Comparison of ENCODE assay signal across 1 cellular context in the genomic region with DNA sequence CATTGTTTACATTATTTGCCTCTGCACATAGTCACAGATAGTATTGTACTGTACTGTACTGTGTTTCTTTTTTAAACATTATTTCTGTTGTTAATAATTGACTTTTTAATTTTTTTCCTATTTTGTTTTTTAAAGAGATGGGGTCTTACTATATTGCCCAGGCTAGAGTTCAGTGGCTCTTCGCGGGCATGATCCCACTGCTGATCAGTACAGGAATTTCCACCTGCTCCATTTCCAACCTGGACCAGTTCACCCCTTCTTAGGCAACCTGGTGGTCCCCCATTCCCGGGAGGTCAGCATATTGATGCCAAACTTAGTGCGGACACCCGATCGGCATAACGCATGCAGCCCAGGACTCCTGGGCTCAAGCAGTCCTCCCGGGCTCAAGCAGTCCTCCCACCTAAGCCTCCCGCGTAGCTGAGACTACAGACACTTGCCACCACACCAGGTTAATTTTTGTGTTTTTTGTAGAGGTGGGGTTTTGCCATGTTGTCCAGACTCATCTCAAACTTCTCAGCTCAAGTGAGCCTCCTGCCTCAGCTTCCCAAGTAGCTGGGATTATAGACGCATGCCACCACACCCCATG.
TF ChIP-seq lines count a peak whose summit lies in the region.

No MANE protein-coding gene starts in this region.

TF ChIP-seq in HepG2, 621 proteins besides CTCF, POLR2A, EP300 and RAD21 (continues in another document):
- TF ChIP-seq, protein P1, sequence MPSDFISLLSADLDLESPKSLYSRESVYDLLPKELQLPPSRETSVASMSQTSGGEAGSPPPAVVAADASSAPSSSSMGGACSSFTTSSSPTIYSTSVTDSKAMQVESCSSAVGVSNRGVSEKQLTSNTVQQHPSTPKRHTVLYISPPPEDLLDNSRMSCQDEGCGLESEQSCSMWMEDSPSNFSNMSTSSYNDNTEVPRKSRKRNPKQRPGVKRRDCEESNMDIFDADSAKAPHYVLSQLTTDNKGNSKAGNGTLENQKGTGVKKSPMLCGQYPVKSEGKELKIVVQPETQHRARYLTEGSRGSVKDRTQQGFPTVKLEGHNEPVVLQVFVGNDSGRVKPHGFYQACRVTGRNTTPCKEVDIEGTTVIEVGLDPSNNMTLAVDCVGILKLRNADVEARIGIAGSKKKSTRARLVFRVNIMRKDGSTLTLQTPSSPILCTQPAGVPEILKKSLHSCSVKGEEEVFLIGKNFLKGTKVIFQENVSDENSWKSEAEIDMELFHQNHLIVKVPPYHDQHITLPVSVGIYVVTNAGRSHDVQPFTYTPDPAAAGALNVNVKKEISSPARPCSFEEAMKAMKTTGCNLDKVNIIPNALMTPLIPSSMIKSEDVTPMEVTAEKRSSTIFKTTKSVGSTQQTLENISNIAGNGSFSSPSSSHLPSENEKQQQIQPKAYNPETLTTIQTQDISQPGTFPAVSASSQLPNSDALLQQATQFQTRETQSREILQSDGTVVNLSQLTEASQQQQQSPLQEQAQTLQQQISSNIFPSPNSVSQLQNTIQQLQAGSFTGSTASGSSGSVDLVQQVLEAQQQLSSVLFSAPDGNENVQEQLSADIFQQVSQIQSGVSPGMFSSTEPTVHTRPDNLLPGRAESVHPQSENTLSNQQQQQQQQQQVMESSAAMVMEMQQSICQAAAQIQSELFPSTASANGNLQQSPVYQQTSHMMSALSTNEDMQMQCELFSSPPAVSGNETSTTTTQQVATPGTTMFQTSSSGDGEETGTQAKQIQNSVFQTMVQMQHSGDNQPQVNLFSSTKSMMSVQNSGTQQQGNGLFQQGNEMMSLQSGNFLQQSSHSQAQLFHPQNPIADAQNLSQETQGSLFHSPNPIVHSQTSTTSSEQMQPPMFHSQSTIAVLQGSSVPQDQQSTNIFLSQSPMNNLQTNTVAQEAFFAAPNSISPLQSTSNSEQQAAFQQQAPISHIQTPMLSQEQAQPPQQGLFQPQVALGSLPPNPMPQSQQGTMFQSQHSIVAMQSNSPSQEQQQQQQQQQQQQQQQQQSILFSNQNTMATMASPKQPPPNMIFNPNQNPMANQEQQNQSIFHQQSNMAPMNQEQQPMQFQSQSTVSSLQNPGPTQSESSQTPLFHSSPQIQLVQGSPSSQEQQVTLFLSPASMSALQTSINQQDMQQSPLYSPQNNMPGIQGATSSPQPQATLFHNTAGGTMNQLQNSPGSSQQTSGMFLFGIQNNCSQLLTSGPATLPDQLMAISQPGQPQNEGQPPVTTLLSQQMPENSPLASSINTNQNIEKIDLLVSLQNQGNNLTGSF (CRISPR knock-in tag; IDR thresholded peaks at IDR 0.05): 0 out of 2 replicates have a peak, but pooled peaks have one; percentile 42
- no peak for TF ChIP-seq BRF2 (CRISPR knock-in tag; IDR thresholded peaks at IDR 0.05)
- TF ChIP-seq ZNF776 (CRISPR knock-in tag; IDR thresholded peaks at IDR 0.05): no peak
- TF ChIP-seq ZNF570 (CRISPR knock-in tag; IDR thresholded peaks at IDR 0.05; ENCODE audit: borderline replicate concordance): no peak
- TF ChIP-seq ZMYM4 (CRISPR knock-in tag; IDR thresholded peaks at IDR 0.05): no peak
- TF ChIP-seq MTERF4 (CRISPR knock-in tag; IDR thresholded peaks at IDR 0.05): no peak
- TF ChIP-seq ZBTB34 (CRISPR knock-in tag; IDR thresholded peaks at IDR 0.05): no peak
- no peak for TF ChIP-seq MEF2D (CRISPR knock-in tag; IDR thresholded peaks at IDR 0.05)
- TF ChIP-seq SETDB1 (CRISPR knock-in tag; IDR thresholded peaks at IDR 0.05; ENCODE audit: borderline replicate concordance): no peak
- TF ChIP-seq EZH2 (conservative IDR thresholded peaks at IDR 0.05; ENCODE audit: low read depth, low read length): no peak
- TF ChIP-seq ZNF333 (CRISPR knock-in tag; IDR thresholded peaks at IDR 0.05; ENCODE audit: borderline replicate concordance): no peak
- no peak for TF ChIP-seq ZNF275 (CRISPR knock-in tag; IDR thresholded peaks at IDR 0.05; ENCODE audit: borderline replicate concordance)
- TF ChIP-seq ZNF720 (CRISPR knock-in tag; IDR thresholded peaks at IDR 0.05): no peak
- TF ChIP-seq MLXIP (CRISPR knock-in tag; IDR thresholded peaks at IDR 0.05; ENCODE audit: borderline replicate concordance): no peak
- TF ChIP-seq ZNF556 (CRISPR knock-in tag; IDR thresholded peaks at IDR 0.05; ENCODE audit: borderline replicate concordance): no peak
- 0 out of 2 replicates have a peak, but pooled peaks have one; percentile 24 for TF ChIP-seq ZBTB33 (CRISPR knock-in tag; IDR thresholded peaks at IDR 0.05)
- no peak for TF ChIP-seq IKZF1 (IDR thresholded peaks at IDR 0.05)
- TF ChIP-seq ARNTL (CRISPR knock-in tag; IDR thresholded peaks at IDR 0.05): no peak
- TF ChIP-seq, protein P2, sequence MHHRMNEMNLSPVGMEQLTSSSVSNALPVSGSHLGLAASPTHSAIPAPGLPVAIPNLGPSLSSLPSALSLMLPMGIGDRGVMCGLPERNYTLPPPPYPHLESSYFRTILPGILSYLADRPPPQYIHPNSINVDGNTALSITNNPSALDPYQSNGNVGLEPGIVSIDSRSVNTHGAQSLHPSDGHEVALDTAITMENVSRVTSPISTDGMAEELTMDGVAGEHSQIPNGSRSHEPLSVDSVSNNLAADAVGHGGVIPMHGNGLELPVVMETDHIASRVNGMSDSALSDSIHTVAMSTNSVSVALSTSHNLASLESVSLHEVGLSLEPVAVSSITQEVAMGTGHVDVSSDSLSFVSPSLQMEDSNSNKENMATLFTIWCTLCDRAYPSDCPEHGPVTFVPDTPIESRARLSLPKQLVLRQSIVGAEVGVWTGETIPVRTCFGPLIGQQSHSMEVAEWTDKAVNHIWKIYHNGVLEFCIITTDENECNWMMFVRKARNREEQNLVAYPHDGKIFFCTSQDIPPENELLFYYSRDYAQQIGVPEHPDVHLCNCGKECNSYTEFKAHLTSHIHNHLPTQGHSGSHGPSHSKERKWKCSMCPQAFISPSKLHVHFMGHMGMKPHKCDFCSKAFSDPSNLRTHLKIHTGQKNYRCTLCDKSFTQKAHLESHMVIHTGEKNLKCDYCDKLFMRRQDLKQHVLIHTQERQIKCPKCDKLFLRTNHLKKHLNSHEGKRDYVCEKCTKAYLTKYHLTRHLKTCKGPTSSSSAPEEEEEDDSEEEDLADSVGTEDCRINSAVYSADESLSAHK (CRISPR knock-in tag; IDR thresholded peaks at IDR 0.05; ENCODE audit: borderline replicate concordance): no peak
- TF ChIP-seq ZFY (CRISPR knock-in tag; IDR thresholded peaks at IDR 0.05): no peak
- TF ChIP-seq, protein P3, sequence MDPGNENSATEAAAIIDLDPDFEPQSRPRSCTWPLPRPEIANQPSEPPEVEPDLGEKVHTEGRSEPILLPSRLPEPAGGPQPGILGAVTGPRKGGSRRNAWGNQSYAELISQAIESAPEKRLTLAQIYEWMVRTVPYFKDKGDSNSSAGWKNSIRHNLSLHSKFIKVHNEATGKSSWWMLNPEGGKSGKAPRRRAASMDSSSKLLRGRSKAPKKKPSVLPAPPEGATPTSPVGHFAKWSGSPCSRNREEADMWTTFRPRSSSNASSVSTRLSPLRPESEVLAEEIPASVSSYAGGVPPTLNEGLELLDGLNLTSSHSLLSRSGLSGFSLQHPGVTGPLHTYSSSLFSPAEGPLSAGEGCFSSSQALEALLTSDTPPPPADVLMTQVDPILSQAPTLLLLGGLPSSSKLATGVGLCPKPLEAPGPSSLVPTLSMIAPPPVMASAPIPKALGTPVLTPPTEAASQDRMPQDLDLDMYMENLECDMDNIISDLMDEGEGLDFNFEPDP (CRISPR knock-in tag; conservative IDR thresholded peaks at IDR 0.05): 0 out of 2 replicates have a peak, but pooled peaks have one; percentile 57
- TF ChIP-seq ZNF512B (CRISPR knock-in tag; IDR thresholded peaks at IDR 0.05; ENCODE audit: borderline replicate concordance): no peak
- 0 out of 2 replicates have a peak, but pooled peaks have one; percentile 24 for TF ChIP-seq RCOR2 (CRISPR knock-in tag; IDR thresholded peaks at IDR 0.05)
- TF ChIP-seq GATAD2A (CRISPR knock-in tag; IDR thresholded peaks at IDR 0.05): no peak
- TF ChIP-seq KLF13 (CRISPR knock-in tag; IDR thresholded peaks at IDR 0.05): no peak
- no peak for TF ChIP-seq ZBTB1 (CRISPR knock-in tag; IDR thresholded peaks at IDR 0.05; ENCODE audit: borderline replicate concordance)
- TF ChIP-seq MTA3 (CRISPR knock-in tag; IDR thresholded peaks at IDR 0.05): no peak
- peak; percentile 97 for TF ChIP-seq ZNF121 (CRISPR knock-in tag; IDR thresholded peaks at IDR 0.05)
- no peak for TF ChIP-seq ZFYVE20 (CRISPR knock-in tag; IDR thresholded peaks at IDR 0.05; ENCODE audit: borderline replicate concordance, low read depth)
- TF ChIP-seq ZNF839 (CRISPR knock-in tag; IDR thresholded peaks at IDR 0.05; ENCODE audit: borderline replicate concordance): no peak
- no peak for TF ChIP-seq ZSCAN12 (CRISPR knock-in tag; IDR thresholded peaks at IDR 0.05)
